8 cellular contexts compared by ENCODE assay signal in genomic region chr17:2138318-2138717, GRCh38.
DNase-seq lines count a peak whose midpoint lies in the region; ATAC-seq and TF ChIP-seq lines count a peak whose summit lies in the region.

No MANE protein-coding gene starts in this region.

- peak overlapping the region; percentile 40 for H3K27ac ChIP-seq in 22Rv1

- H3K27ac Mint-ChIP-seq in activated naive CD8-positive, alpha-beta T cell = peak overlapping the region; percentile 81
- H3K27ac Mint-ChIP-seq in natural killer cell treated with Interleukin-12 subunit alpha and Interleukin-12 subunit beta and Interleukin-15 and Interleukin-18, amount 100 ng/mL, for 72 hours = peak overlapping the region; percentile 55 to 92

- no peak overlapping the region for H3K4me3 Mint-ChIP-seq in activated naive CD8-positive, alpha-beta T cell
- H3K4me3 Mint-ChIP-seq in natural killer cell treated with Interleukin-12 subunit alpha and Interleukin-12 subunit beta and Interleukin-15 and Interleukin-18, amount 100 ng/mL, for 72 hours = peak overlapping the region; percentile 6

- H3K9me3 Mint-ChIP-seq in activated naive CD8-positive, alpha-beta T cell (ENCODE audit: low read depth) = no peaks in the 10 kb centered on the region
- H3K9me3 Mint-ChIP-seq in natural killer cell treated with Interleukin-12 subunit alpha and Interleukin-12 subunit beta and Interleukin-15 and Interleukin-18, amount 100 ng/mL, for 72 hours = no peaks in the 10 kb centered on the region

- H3K27me3 Mint-ChIP-seq in activated naive CD8-positive, alpha-beta T cell = no peaks in the 10 kb centered on the region
- H3K27me3 Mint-ChIP-seq in natural killer cell treated with Interleukin-12 subunit alpha and Interleukin-12 subunit beta and Interleukin-15 and Interleukin-18, amount 100 ng/mL, for 72 hours = no peaks in the 10 kb centered on the region

- ATAC-seq in GM18502 (IDR thresholded peaks at IDR 0.05; ENCODE audit: poor library complexity, unreplicated experiment) = peak; percentile 66
- peak; percentile 66 for ATAC-seq in HG03432 (IDR thresholded peaks at IDR 0.05; ENCODE audit: unreplicated experiment)
- peak; percentile 85 to 94 for ATAC-seq in natural killer cell treated with Interleukin-12 subunit alpha and Interleukin-12 subunit beta and Interleukin-15 and Interleukin-18, amount 100 ng/mL, for 72 hours
- ATAC-seq in GM21515 (IDR thresholded peaks at IDR 0.05; ENCODE audit: unreplicated experiment) = no peak

- H3K4me1 Mint-ChIP-seq in activated naive CD8-positive, alpha-beta T cell (ENCODE audit: low read depth) = peaks cover 20% of the 10 kb centered on the region
- H3K4me1 Mint-ChIP-seq in natural killer cell treated with Interleukin-12 subunit alpha and Interleukin-12 subunit beta and Interleukin-15 and Interleukin-18, amount 100 ng/mL, for 72 hours (ENCODE audit: low read depth in 2 of 2) = peaks cover 24 to 27% of the 10 kb centered on the region in 2 donors

- TF ChIP-seq CTCF in 22Rv1 (IDR thresholded peaks at IDR 0.05) = no peak

- peak; percentile 63 for DNase-seq in natural killer cell treated with Interleukin-12 subunit alpha and Interleukin-12 subunit beta and Interleukin-15 and Interleukin-18, amount 100 ng/mL, for 72 hours (ENCODE audit: low spot score)
- no peak for DNase-seq in COLO668 (lab: John Stamatoyannopoulos, UW; ENCODE audit: unreplicated experiment)
- no peak for DNase-seq in SKM-1 (lab: John Stamatoyannopoulos, UW; ENCODE audit: unreplicated experiment)

- H3K36me3 Mint-ChIP-seq in activated naive CD8-positive, alpha-beta T cell = peaks cover 4% of the 10 kb centered on the region
- H3K36me3 Mint-ChIP-seq in natural killer cell treated with Interleukin-12 subunit alpha and Interleukin-12 subunit beta and Interleukin-15 and Interleukin-18, amount 100 ng/mL, for 72 hours = no peaks in the 10 kb centered on the region
